ENCODE assay signal across 8 cellular contexts in the genomic region with DNA sequence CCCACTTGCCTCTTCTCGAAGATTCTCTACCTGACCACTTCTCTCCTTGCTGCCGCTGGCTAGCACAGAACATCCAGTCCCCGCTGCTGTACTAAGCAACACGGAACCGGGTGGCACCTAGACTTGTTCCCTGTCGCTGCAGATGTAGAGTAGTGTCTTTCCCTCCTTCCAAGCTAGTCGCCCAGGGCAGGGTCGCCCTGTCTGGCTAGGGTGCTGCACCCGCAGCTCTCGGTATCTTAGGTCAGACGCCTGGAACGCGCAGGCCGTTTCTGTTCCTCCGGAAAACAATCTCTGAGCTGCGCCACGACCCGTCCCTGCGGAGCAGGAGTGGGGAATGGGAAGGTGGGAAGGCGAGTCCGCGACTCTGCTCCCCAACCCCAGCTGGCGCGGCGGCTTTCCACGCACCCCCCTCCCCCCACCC. TPM values are rescaled to one million over a fixed set of nuclear protein-coding genes. Genes with fewer than 3 reads are reported as not detected.
A peak's percentile ranks its signal among the peaks of the same experiment; 100 is the strongest.
DNase-seq lines count a peak whose midpoint lies in the region; ATAC-seq, FAIRE-seq and TF ChIP-seq lines count a peak whose summit lies in the region.

No MANE protein-coding gene starts in this region.

- TF ChIP-seq CTCF in CD14-positive monocyte (IDR thresholded peaks at IDR 0.05) (no peak), keratinocyte (optimal IDR thresholded peaks at IDR 0.05 in 1 of 3, IDR thresholded peaks at IDR 0.05 in 1 of 3, conservative IDR thresholded peaks at IDR 0.05 in 1 of 3; ENCODE audit: extremely low read depth in 1 of 3, insufficient read depth in 2 of 3, low read length in 3 of 3) (no peak)

- WGBS in HUES64: 5% methylated on average over 25 of the region's 26 CpGs

- dilution Hi-C loops in keratinocyte (cut with MboI; ENCODE audit: extremely low pct_ligation_motif_present, low sequenced_read_pairs): no loop called here

- H3K79me2 ChIP-seq in keratinocyte (ENCODE audit: control insufficient read depth, insufficient read depth, low read length): peaks cover 51% of the 10 kb centered on the region

- peak overlapping the region; percentile 86 for H3K9ac ChIP-seq in HUES64 (ENCODE audit: low read depth, low read length)
- peak overlapping the region; percentile 95 for H3K9ac ChIP-seq in keratinocyte (ENCODE audit: control insufficient read depth, extremely low read depth, insufficient read depth, low read length)

- peaks cover 21 to 23% of the 10 kb centered on the region in 2 donors for H3K36me3 Mint-ChIP-seq in CD14-positive monocyte
- peaks cover 0 to 2% of the 10 kb centered on the region in 2 donors for H3K36me3 Mint-ChIP-seq in stimulated activated naive B cell treated with anti-CD40 and anti-IgM and Interleukin-4, amounts not matched to agents 10 μg/mL and 1 μg/mL and 100 μg/mL, for 72 hours

- H3K36me3 ChIP-seq in HUES64 (ENCODE audit: insufficient read depth, low read length) (peaks cover 19% of the 10 kb centered on the region), keratinocyte (ENCODE audit: control insufficient read depth in 2 of 2, extremely low read depth in 1 of 2, insufficient read depth in 2 of 2, low read length in 2 of 2) (peaks cover 4 to 14% of the 10 kb centered on the region in 2 experiments)

- peak; percentile 50 to 65 for ATAC-seq in stimulated activated naive B cell treated with anti-CD40 and anti-IgM and Interleukin-4, amounts not matched to agents 10 μg/mL and 1 μg/mL and 100 μg/mL, for 72 hours (replicated peaks)
- no peak for ATAC-seq in HG03521 (IDR thresholded peaks at IDR 0.05; ENCODE audit: unreplicated experiment)

- H3K9me3 Mint-ChIP-seq in CD14-positive monocyte: peaks cover 0 to 4% (median 0%) of the 10 kb centered on the region in 7 donors
- H3K9me3 Mint-ChIP-seq in stimulated activated naive B cell treated with anti-CD40 and anti-IgM and Interleukin-4, amounts not matched to agents 10 μg/mL and 1 μg/mL and 100 μg/mL, for 72 hours: no peaks in the 10 kb centered on the region

- H3K4me3 Mint-ChIP-seq in CD14-positive monocyte: peak overlapping the region; percentile 95 to 96
- peak overlapping the region; percentile 84 to 87 for H3K4me3 Mint-ChIP-seq in stimulated activated naive B cell treated with anti-CD40 and anti-IgM and Interleukin-4, amounts not matched to agents 10 μg/mL and 1 μg/mL and 100 μg/mL, for 72 hours

- peaks cover 15% of the 10 kb centered on the region for H3K27me3 ChIP-seq in HUES64 (ENCODE audit: insufficient read depth, low read length)
- no peaks in the 10 kb centered on the region for H3K27me3 ChIP-seq in keratinocyte (ENCODE audit: control insufficient read depth, extremely low read depth, insufficient read depth, low read length)

- no peak overlapping the region for H2AFZ ChIP-seq in keratinocyte (ENCODE audit: control insufficient read depth, low read length)

- H3K9me1 ChIP-seq in keratinocyte (ENCODE audit: control insufficient read depth, extremely low read depth, insufficient read depth, low read length): peaks cover 7% of the 10 kb centered on the region

- H4K20me1 ChIP-seq in keratinocyte (ENCODE audit: control insufficient read depth, extremely low read depth, insufficient read depth, low read length): peaks cover 2% of the 10 kb centered on the region

- DNase-seq in CD14-positive monocyte (ENCODE audit: low spot score): no peak
- DNase-seq in keratinocyte (ENCODE audit: low read depth, low spot score): no peak
- DNase-seq in stimulated activated naive B cell treated with anti-CD40 and anti-IgM and Interleukin-4, amounts not matched to agents 10 μg/mL and 1 μg/mL and 100 μg/mL, for 72 hours: no peak
- DNase-seq in NCI-H446 (lab: John Stamatoyannopoulos, UW): no peak
- DNase-seq in NCI-H1694 (lab: John Stamatoyannopoulos, UW): no peak

- intact Hi-C loops in CD14-positive monocyte (cut with micrococcal nuclease): loop anchor here in 1 of 2 donors (2.0 kb wide), 1 partner anchor 70 kb away; no protein-coding TSS in a partner anchor

- H3K4me1 Mint-ChIP-seq in CD14-positive monocyte: peaks cover 52% of the 10 kb centered on the region
- H3K4me1 Mint-ChIP-seq in stimulated activated naive B cell treated with anti-CD40 and anti-IgM and Interleukin-4, amounts not matched to agents 10 μg/mL and 1 μg/mL and 100 μg/mL, for 72 hours: peaks cover 7 to 9% of the 10 kb centered on the region in 2 donors

- H3K4me3 ChIP-seq in HUES64 (ENCODE audit: low read length) (peak overlapping the region; percentile 83), keratinocyte (ENCODE audit: control insufficient read depth in 2 of 3, extremely low read depth in 1 of 3, insufficient read depth in 2 of 3, low read depth in 1 of 3, low read length in 3 of 3) (peak overlapping the region; percentile 88 to 94 (median 91))

- FAIRE-seq in keratinocyte (lab: Jason Lieb, UNC): no peak

- H3K27ac ChIP-seq in HUES64 (ENCODE audit: low read depth, low read length) (no peak overlapping the region; the same call in 1 of the 2 replicates), angular gyrus (ENCODE audit: low read depth, low read length) (peak overlapping the region; percentile 86), keratinocyte (ENCODE audit: control insufficient read depth, insufficient read depth, low read length) (peak overlapping the region; percentile 90)

- H3K27me3 Mint-ChIP-seq in CD14-positive monocyte (ENCODE audit: low read depth in 3 of 3): peaks cover 14 to 22% (median 21%) of the 10 kb centered on the region in 3 donors
- H3K27me3 Mint-ChIP-seq in stimulated activated naive B cell treated with anti-CD40 and anti-IgM and Interleukin-4, amounts not matched to agents 10 μg/mL and 1 μg/mL and 100 μg/mL, for 72 hours: peaks cover 10 to 18% of the 10 kb centered on the region in 2 donors

- peak overlapping the region in 6 of 7 donors; percentile 43 to 80 (median 61) for H3K27ac Mint-ChIP-seq in CD14-positive monocyte
- peak overlapping the region; percentile 71 for H3K27ac Mint-ChIP-seq in stimulated activated naive B cell treated with anti-CD40 and anti-IgM and Interleukin-4, amounts not matched to agents 10 μg/mL and 1 μg/mL and 100 μg/mL, for 72 hours

- peak overlapping the region; percentile 88 for H3K4me2 ChIP-seq in keratinocyte (ENCODE audit: control insufficient read depth, extremely low read depth, insufficient read depth, low read depth, low read length)

- H3K9me3 ChIP-seq in HUES64 (ENCODE audit: insufficient read depth, low read depth, low read length): no peaks in the 10 kb centered on the region
- H3K9me3 ChIP-seq in keratinocyte (ENCODE audit: control insufficient read depth, low read depth, low read length): no peaks in the 10 kb centered on the region

- H3K4me1 ChIP-seq in HUES64 (ENCODE audit: insufficient read depth, low read length) (peaks cover 22% of the 10 kb centered on the region), keratinocyte (ENCODE audit: control insufficient read depth, extremely low read depth, insufficient read depth, low read length) (peaks cover 40% of the 10 kb centered on the region)

RNA-seq across cellular contexts. Expression of gene SNX33, which starts 0.8 kb away (rescaled TPM):
- 1 to 10 TPM; 2.4 TPM for polyA plus RNA-seq in CD14-positive monocyte
- 11.3 TPM for polyA plus RNA-seq in HUES64 (2013, experiment 1 of 2)
- polyA plus RNA-seq in HUES64 (2013, experiment 2 of 2): 14.6 TPM
- 21.7 to 32.5 TPM (median 27.0 TPM) in 3 replicates for polyA plus RNA-seq in keratinocyte
- polyA plus RNA-seq in keratinocyte (2011; ENCODE audit: low read depth): 11.5 TPM
- polyA plus RNA-seq in keratinocyte (2011; cell fraction: cytosol; rRNA removed): 24.7 and 25.8 TPM in 2 replicates
- 59.5 and 81.4 TPM in 2 replicates for polyA plus RNA-seq in keratinocyte (2011; cell fraction: nucleus; rRNA removed)
- polyA plus RNA-seq in keratinocyte (2012; ENCODE audit: low replicate concordance): 31.2 and 40.4 TPM in 2 replicates
- polyA minus RNA-seq in keratinocyte: 45.4 to 75.9 TPM (median 53.1 TPM) in 3 replicates
- polyA minus RNA-seq in keratinocyte (2011; cell fraction: cytosol; rRNA and poly(A)+ RNA removed): 51.8 TPM
- polyA minus RNA-seq in keratinocyte (2011; cell fraction: nucleus; rRNA and poly(A)+ RNA removed): 52.0 and 62.4 TPM in 2 replicates

RNA-seq across cellular contexts. Expression of gene IMP3, which starts 6.9 kb away (rescaled TPM):
- polyA plus RNA-seq in CD14-positive monocyte (100 to 1,000 TPM in 1 of 2 donors, 10 to 100 TPM in 1; 99.3 to 119 TPM), keratinocyte (58.1 to 90.0 TPM (median 70.4 TPM) in 3 replicates)
- polyA plus RNA-seq in HUES64 (2013, experiment 1 of 2): 71.2 TPM
- 64.5 TPM for polyA plus RNA-seq in HUES64 (2013, experiment 2 of 2)
- polyA plus RNA-seq in keratinocyte (2011; ENCODE audit: low read depth): 20.9 TPM
- polyA plus RNA-seq in keratinocyte (2011; cell fraction: cytosol; rRNA removed): 58.1 and 74.0 TPM in 2 replicates
- 48.6 and 51.6 TPM in 2 replicates for polyA plus RNA-seq in keratinocyte (2011; cell fraction: nucleus; rRNA removed)
- polyA plus RNA-seq in keratinocyte (2012; ENCODE audit: low replicate concordance): 67.8 and 84.1 TPM in 2 replicates
- 15.5 to 28.5 TPM (median 16.7 TPM) in 3 replicates for polyA minus RNA-seq in keratinocyte
- polyA minus RNA-seq in keratinocyte (2011; cell fraction: cytosol; rRNA and poly(A)+ RNA removed): 92.7 TPM
- 13.5 and 14.4 TPM in 2 replicates for polyA minus RNA-seq in keratinocyte (2011; cell fraction: nucleus; rRNA and poly(A)+ RNA removed)

RNA-seq across cellular contexts. Expression of gene SNUPN, which starts 21.4 kb away (rescaled TPM):
- polyA plus RNA-seq in CD14-positive monocyte: 10 to 100 TPM; 29.3 to 31.8 TPM
- 21.8 TPM for polyA plus RNA-seq in HUES64 (2013, experiment 1 of 2)
- 20.4 TPM for polyA plus RNA-seq in HUES64 (2013, experiment 2 of 2)
- polyA plus RNA-seq in keratinocyte: 20.7 to 24.9 TPM (median 23.6 TPM) in 3 replicates
- polyA plus RNA-seq in keratinocyte (2011; ENCODE audit: low read depth): 40.1 TPM
- 21.7 and 24.4 TPM in 2 replicates for polyA plus RNA-seq in keratinocyte (2011; cell fraction: cytosol; rRNA removed)
- 21.4 and 21.8 TPM in 2 replicates for polyA plus RNA-seq in keratinocyte (2011; cell fraction: nucleus; rRNA removed)
- polyA plus RNA-seq in keratinocyte (2012; ENCODE audit: low replicate concordance): 15.1 and 18.5 TPM in 2 replicates
- 6.7 to 17.8 TPM (median 14.2 TPM) in 3 replicates for polyA minus RNA-seq in keratinocyte
- 13.2 TPM for polyA minus RNA-seq in keratinocyte (2011; cell fraction: cytosol; rRNA and poly(A)+ RNA removed)
- 10.7 and 17.5 TPM in 2 replicates for polyA minus RNA-seq in keratinocyte (2011; cell fraction: nucleus; rRNA and poly(A)+ RNA removed)
